In the genomic region with DNA sequence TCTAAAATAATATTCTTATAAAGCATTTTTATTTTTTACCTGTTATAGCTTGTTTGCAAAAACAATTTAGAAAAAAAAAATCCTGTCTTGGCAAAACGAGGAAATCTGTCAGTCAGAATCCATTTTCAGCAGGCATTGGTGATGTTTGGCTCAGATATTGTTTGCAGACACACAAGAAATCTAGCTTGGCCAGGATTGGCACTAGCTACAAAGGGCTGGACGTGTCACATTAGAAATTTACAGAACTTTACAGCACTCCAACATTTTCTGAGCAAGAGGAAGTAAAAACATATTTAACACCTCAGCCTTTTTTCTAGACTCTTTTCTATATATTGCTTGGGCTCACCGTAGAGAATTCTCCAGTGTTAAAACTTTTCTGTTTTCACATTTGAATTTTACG, we compare ENCODE assay signal across 27 cellular contexts.
"Had no signal": no experiment of that assay in that cellular context is flagged by ENCODE, and none has a peak within 500 bp of the region (broad histone marks: within the 10 kb centered on the region; RNA-seq: fewer than 3 reads in every experiment).

No MANE protein-coding gene starts in this region.

- ATAC-seq: left cardiac atrium; left lobe of liver; lower lobe of right lung; naive thymus-derived CD8-positive, alpha-beta T cell; right lobe of liver; stimulated activated naive B cell treated with anti-CD40 and anti-IgM and Interleukin-4, amounts not matched to agents 10 μg/mL and 1 μg/mL and 100 μg/mL, for 72 hours; stimulated activated naive CD8-positive, alpha-beta T cell treated with anti-CD3 and anti-CD28 coated beads, Interleukin-15, Interleukin-2, amounts not matched to agents 100 U/mL and 50 U/mL, for 24 hours had no signal

- DNase-seq: kidney glomerular epithelial cell; left cardiac atrium; lower lobe of right lung; mammary epithelial cell; mesenchymal stem cell; naive thymus-derived CD8-positive, alpha-beta T cell; nucleus accumbens; psoas muscle; right lobe of liver; stimulated activated CD4-positive, alpha-beta T cell treated with anti-CD3 and anti-CD28 coated beads, Interleukin-12 subunit alpha, Interleukin-12 subunit beta, amount 100 ng/mL, for 4 hours; stimulated activated CD4-positive, alpha-beta T cell treated with anti-CD3 and anti-CD28 coated beads, Interleukin-15, amount 100 ng/mL, for 24 hours; stimulated activated CD4-positive, alpha-beta T cell treated with anti-CD3 and anti-CD28 coated beads, Interleukin-2, amount 100 ng/mL, for 24 hours; stimulated activated CD4-positive, alpha-beta T cell treated with anti-CD3 and anti-CD28 coated beads, Interleukin-4, amount 100 ng/mL, for 1 hour; stimulated activated naive B cell treated with anti-CD40 and anti-IgM and Interleukin-4, amounts not matched to agents 10 μg/mL and 1 μg/mL and 100 μg/mL, for 72 hours; stimulated activated naive CD8-positive, alpha-beta T cell treated with anti-CD3 and anti-CD28 coated beads, Interleukin-15, Interleukin-2, amounts not matched to agents 100 U/mL and 50 U/mL, for 24 hours; stomach; testis; thyroid gland; transverse colon; upper lobe of left lung had no signal

- H3K27ac Mint-ChIP-seq: nephron; stimulated activated naive B cell treated with anti-CD40 and anti-IgM and Interleukin-4, amounts not matched to agents 10 μg/mL and 1 μg/mL and 100 μg/mL, for 72 hours had no signal

- H3K27me3 Mint-ChIP-seq: naive thymus-derived CD8-positive, alpha-beta T cell; stimulated activated naive B cell treated with anti-CD40 and anti-IgM and Interleukin-4, amounts not matched to agents 10 μg/mL and 1 μg/mL and 100 μg/mL, for 72 hours had no signal

- H3K4me2 ChIP-seq: hepatocyte had no signal

- H3K27me3 ChIP-seq: hepatocyte, right lobe of liver, stomach, testis, thyroid gland, transverse colon, upper lobe of left lung, vagina had no signal

- H3K27ac ChIP-seq: hepatocyte, lower lobe of right lung, parathyroid adenoma, psoas muscle, right lobe of liver, skin epidermis, stomach, testis, thyroid gland, transverse colon, upper lobe of left lung, vagina had no signal

- H3K4me3 ChIP-seq: hepatocyte, lower lobe of right lung, psoas muscle, right lobe of liver, skin epidermis, stomach, testis, thyroid gland, transverse colon, upper lobe of left lung, vagina had no signal

- H3K4me1 Mint-ChIP-seq: nephron, neural crest cell had no signal

- H3K9me3 ChIP-seq: testis, thyroid gland, vagina had no signal

- H3K4me3 Mint-ChIP-seq: nephron; neural crest cell; stimulated activated naive B cell treated with anti-CD40 and anti-IgM and Interleukin-4, amounts not matched to agents 10 μg/mL and 1 μg/mL and 100 μg/mL, for 72 hours had no signal

- H3K4me1 ChIP-seq: parathyroid adenoma, right lobe of liver, testis, thyroid gland, upper lobe of left lung had no signal

- H3K9ac ChIP-seq: parathyroid adenoma had no signal
